20 cellular contexts compared by ENCODE assay signal in genomic region chr2:68746408-68746807, GRCh38. TPM values are rescaled to one million over a fixed set of nuclear protein-coding genes. Genes with fewer than 3 reads are reported as not detected.
DNase-seq lines count a peak whose midpoint lies in the region; ATAC-seq and TF ChIP-seq lines count a peak whose summit lies in the region.
"Had no signal": no experiment of that assay in that cellular context is flagged by ENCODE, and none has a peak within 500 bp of the region (broad histone marks: within the 10 kb centered on the region; RNA-seq: fewer than 3 reads in every experiment).

No MANE protein-coding gene starts in this region.

- peak overlapping the region; percentile 90 for H3K27ac Mint-ChIP-seq in activated naive CD8-positive, alpha-beta T cell
- H3K27ac Mint-ChIP-seq: GM23338, progenitor cell of endocrine pancreas had no signal

- H3K4me1 ChIP-seq in Karpas-422 (ENCODE audit: low read length) (peaks cover 93% of the 10 kb centered on the region), neutrophil (ENCODE audit: control insufficient read depth in 1 of 2, insufficient read depth in 1 of 2, low read depth in 1 of 2, low read length in 1 of 2) (peaks cover 58 to 64% of the 10 kb centered on the region in 2 experiments)

- peaks cover 97% of the 10 kb centered on the region for H3K79me2 ChIP-seq in Karpas-422 (ENCODE audit: low read length)

- no peak overlapping the region for H3K4me3 ChIP-seq in Karpas-422 (ENCODE audit: low read length)
- H3K4me3 ChIP-seq in neutrophil (ENCODE audit: low read depth in 1 of 2, low read length in 1 of 2) = no peak overlapping the region
- H3K4me3 ChIP-seq: GM23338, K562, smooth muscle cell had no signal

- no peaks in the 10 kb centered on the region for H3K27me3 Mint-ChIP-seq in activated T-cell treated with anti-CD3 and anti-CD28 coated beads, Interleukin-2, amount 50 U/mL, for 4 hours (ENCODE audit: low read depth)
- H3K27me3 Mint-ChIP-seq in activated naive CD8-positive, alpha-beta T cell = no peaks in the 10 kb centered on the region

- no peak for DNase-seq in activated T-cell treated with anti-CD3 and anti-CD28 coated beads, Interleukin-2, amount 50 U/mL, for 4 hours
- DNase-seq in activated T-cell treated with anti-CD3 and anti-CD28 coated beads, Interleukin-2, amount 50 U/mL, for 1 hour = no peak
- DNase-seq in Karpas-422 (no peak), Ammon's horn (ENCODE audit: low spot score) (no peak), NCI-H510A (lab: John Stamatoyannopoulos, UW) (no peak)
- DNase-seq: ACHN; anterior cingulate cortex; central memory CD4-positive, alpha-beta T cell; left cardiac atrium; NCI-H1694 treated with DMSO at 0.1 percent for 48 hours; NCI-H2227 treated with DMSO at 0.1 percent for 48 hours; T1000 had no signal

- H3K9ac ChIP-seq in Karpas-422 (ENCODE audit: low read length) = no peak overlapping the region

- no peaks in the 10 kb centered on the region for H3K9me3 ChIP-seq in Karpas-422 (ENCODE audit: low read length)
- no peaks in the 10 kb centered on the region for H3K9me3 ChIP-seq in neutrophil

- no peak overlapping the region for H3K4me2 ChIP-seq in Karpas-422 (ENCODE audit: low read depth, low read length, poor library complexity, severe bottlenecking)
- H3K4me2 ChIP-seq: GM23338, smooth muscle cell had no signal

- no peak overlapping the region for H2AFZ ChIP-seq in Karpas-422 (ENCODE audit: low read length)
- H2AFZ ChIP-seq: GM23338 had no signal

- no peaks in the 10 kb centered on the region for H4K20me1 ChIP-seq in Karpas-422 (ENCODE audit: insufficient read depth, low read depth, low read length)

- ATAC-seq in activated T-cell treated with anti-CD3 and anti-CD28 coated beads, Interleukin-2, amount 50 U/mL, for 4 hours = no peak
- ATAC-seq in HG02642 (IDR thresholded peaks at IDR 0.05; ENCODE audit: poor library complexity, unreplicated experiment) = no peak
- ATAC-seq: GM23338, K562, left cardiac atrium, Panc1 had no signal

- TF ChIP-seq CTCF in neutrophil (IDR thresholded peaks at IDR 0.05) = no peak

- H3K27me3 ChIP-seq in Karpas-422 (ENCODE audit: low read length) (no peaks in the 10 kb centered on the region), neutrophil (no peaks in the 10 kb centered on the region)

- H3K36me3 ChIP-seq in Karpas-422 (ENCODE audit: insufficient read depth, low read length) (peaks cover 43% of the 10 kb centered on the region), neutrophil (no peaks in the 10 kb centered on the region)

- peak overlapping the region; percentile 96 for H3K27ac ChIP-seq in Karpas-422 (ENCODE audit: low read length)
- H3K27ac ChIP-seq in neutrophil = peak overlapping the region; percentile 91

- H3K4me3 Mint-ChIP-seq in activated T-cell treated with anti-CD3 and anti-CD28 coated beads, Interleukin-2, amount 50 U/mL, for 4 hours = peak overlapping the region; percentile 63
- H3K4me3 Mint-ChIP-seq in activated naive CD8-positive, alpha-beta T cell = no peak overlapping the region
- H3K4me3 Mint-ChIP-seq: GM23338 had no signal

- H3K36me3 Mint-ChIP-seq in activated T-cell treated with anti-CD3 and anti-CD28 coated beads, Interleukin-2, amount 50 U/mL, for 4 hours (ENCODE audit: insufficient read depth) = peaks cover 40% of the 10 kb centered on the region
- peaks cover 24% of the 10 kb centered on the region for H3K36me3 Mint-ChIP-seq in activated naive CD8-positive, alpha-beta T cell

- H3K9me2 ChIP-seq in Karpas-422 (replicated peaks; ENCODE audit: insufficient read depth, low read length) = no peaks in the 10 kb centered on the region

- peaks cover 89% of the 10 kb centered on the region for H3K4me1 Mint-ChIP-seq in activated T-cell treated with anti-CD3 and anti-CD28 coated beads, Interleukin-2, amount 50 U/mL, for 4 hours (ENCODE audit: low read depth)
- peaks cover 83% of the 10 kb centered on the region for H3K4me1 Mint-ChIP-seq in activated naive CD8-positive, alpha-beta T cell (ENCODE audit: low read depth)

- H3K9me3 Mint-ChIP-seq in activated T-cell treated with anti-CD3 and anti-CD28 coated beads, Interleukin-2, amount 50 U/mL, for 4 hours = no peaks in the 10 kb centered on the region
- H3K9me3 Mint-ChIP-seq in activated naive CD8-positive, alpha-beta T cell (ENCODE audit: low read depth) = no peaks in the 10 kb centered on the region
- H3K9me3 Mint-ChIP-seq: GM23338 had no signal

RNA-seq across cellular contexts. Expression of gene ARHGAP25, which starts 11.8 kb away (rescaled TPM):
- total RNA-seq in activated T-cell treated with anti-CD3 and anti-CD28 coated beads, Interleukin-2, amount 50 U/mL, for 4 hours = 10 to 100 TPM; 48.6 to 55.7 (median 52.1) TPM
- 172 and 213 TPM in 2 replicates for total RNA-seq in Karpas-422 (2014; rRNA removed; shearing (Covaris generic); ENCODE audit: low replicate concordance)
